In the genomic region with DNA sequence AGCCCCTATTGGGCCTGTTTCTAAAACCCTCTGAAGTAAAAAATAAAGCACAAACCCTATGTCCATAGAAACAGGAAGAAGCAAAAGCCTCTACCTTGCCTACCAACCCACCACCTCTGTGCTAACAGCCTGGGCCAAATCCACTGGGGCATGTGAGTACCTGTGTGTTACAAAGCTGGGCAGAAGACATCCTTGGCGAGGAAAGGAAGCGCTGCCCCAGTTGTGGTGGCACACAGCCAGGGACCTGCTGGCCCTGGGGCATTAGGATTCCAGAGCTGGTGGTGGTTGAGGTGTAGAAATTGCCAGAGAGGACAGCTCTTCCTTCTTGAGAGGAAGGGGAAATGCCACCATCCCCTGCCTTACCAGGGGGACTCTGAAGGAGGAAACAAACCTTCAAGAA, we compare ENCODE assay signal across 11 cellular contexts. TPM values are rescaled to one million over a fixed set of nuclear protein-coding genes. Genes with fewer than 3 reads are reported as not detected.
DNase-seq lines count a peak whose midpoint lies in the region; ATAC-seq and TF ChIP-seq lines count a peak whose summit lies in the region.
"Had no signal": no experiment of that assay in that cellular context is flagged by ENCODE, and none has a peak within 500 bp of the region (broad histone marks: within the 10 kb centered on the region; RNA-seq: fewer than 3 reads in every experiment).

No MANE protein-coding gene starts in this region.

- DNase-seq in CD14-positive monocyte (ENCODE audit: low spot score) (no peak), OCI-LY7 (ENCODE audit: low spot score) (peak; percentile 22), dorsolateral prefrontal cortex (no peak), GM03348 (ENCODE audit: low spot score) (no peak), HUDEP-2 (lab: John Stamatoyannopoulos, UW; ENCODE audit: unreplicated experiment in 76 of 76) (no peak)
- no peak for DNase-seq in natural killer cell treated with Interleukin-12 subunit alpha and Interleukin-12 subunit beta and Interleukin-15 and Interleukin-18, amount 100 ng/mL, for 72 hours (ENCODE audit: low spot score)
- DNase-seq in activated CD4-positive, alpha-beta T cell treated with anti-CD3 and anti-CD28 coated beads for 1 hour = no peak

- H2AFZ ChIP-seq in OCI-LY7 (ENCODE audit: low read length) = peak overlapping the region; percentile 60; the same call in 1 of the 2 replicates
- H2AFZ ChIP-seq: parathyroid adenoma had no signal

- peaks cover 0 to 2% (median 0%) of the 10 kb centered on the region in 3 donors for H3K27me3 Mint-ChIP-seq in CD14-positive monocyte (ENCODE audit: low read depth in 3 of 3)
- no peaks in the 10 kb centered on the region for H3K27me3 Mint-ChIP-seq in natural killer cell treated with Interleukin-12 subunit alpha and Interleukin-12 subunit beta and Interleukin-15 and Interleukin-18, amount 100 ng/mL, for 72 hours

- H3K27ac Mint-ChIP-seq in CD14-positive monocyte = peak overlapping the region; percentile 89 to 97 (median 95)
- peak overlapping the region; percentile 79 to 93 for H3K27ac Mint-ChIP-seq in natural killer cell treated with Interleukin-12 subunit alpha and Interleukin-12 subunit beta and Interleukin-15 and Interleukin-18, amount 100 ng/mL, for 72 hours

- H3K4me3 Mint-ChIP-seq in CD14-positive monocyte = no peak overlapping the region
- H3K4me3 Mint-ChIP-seq in natural killer cell treated with Interleukin-12 subunit alpha and Interleukin-12 subunit beta and Interleukin-15 and Interleukin-18, amount 100 ng/mL, for 72 hours = peak overlapping the region; percentile 86

- H3K4me1 Mint-ChIP-seq in CD14-positive monocyte = peaks cover 57% of the 10 kb centered on the region
- peaks cover 57 to 60% of the 10 kb centered on the region in 2 donors for H3K4me1 Mint-ChIP-seq in natural killer cell treated with Interleukin-12 subunit alpha and Interleukin-12 subunit beta and Interleukin-15 and Interleukin-18, amount 100 ng/mL, for 72 hours (ENCODE audit: low read depth in 2 of 2)

- no peaks in the 10 kb centered on the region for H3K27me3 ChIP-seq in dorsolateral prefrontal cortex

- H3K27ac ChIP-seq in OCI-LY7 (ENCODE audit: low read depth, low read length, poor library complexity, severe bottlenecking) (peak overlapping the region; percentile 46), dorsolateral prefrontal cortex (peak overlapping the region in 57 of 59 donors; percentile 20 to 97 (median 93))
- H3K27ac ChIP-seq: KMS-11, parathyroid adenoma had no signal

- no TSS peak for BruUV-seq in OCI-LY7 (replicated peaks; lab: Mats Ljungman, UMichigan)

- ATAC-seq in natural killer cell treated with Interleukin-12 subunit alpha and Interleukin-12 subunit beta and Interleukin-15 and Interleukin-18, amount 100 ng/mL, for 72 hours = no peak
- no peak for ATAC-seq in GM18873 (IDR thresholded peaks at IDR 0.05; ENCODE audit: low FRiP score, unreplicated experiment)

- no peaks in the 10 kb centered on the region for H3K36me3 ChIP-seq in OCI-LY7 (ENCODE audit: insufficient read depth, low read length)

- peaks cover 0 to 2% (median 0%) of the 10 kb centered on the region in 7 donors for H3K9me3 Mint-ChIP-seq in CD14-positive monocyte
- no peaks in the 10 kb centered on the region for H3K9me3 Mint-ChIP-seq in natural killer cell treated with Interleukin-12 subunit alpha and Interleukin-12 subunit beta and Interleukin-15 and Interleukin-18, amount 100 ng/mL, for 72 hours
- H3K9me3 Mint-ChIP-seq: activated T-helper 2 cell treated with anti-CD3 and anti-CD28 coated beads, Interferon-gamma antibody, Interleukin-2, Interleukin-4, amounts not matched to agents 10 μg/mL and 5 μg/mL and 100 μg/mL, durations not matched to agents 14 hours and 24 hours and 36 hours had no signal

- intact Hi-C loops in CD14-positive monocyte (cut with micrococcal nuclease) (no loop called here), OCI-LY7 (cut with micrococcal nuclease; ENCODE audit: unreplicated experiment) (no loop called here), dorsolateral prefrontal cortex (cut with DNase I) (loop anchor here in 1 of 2 donors (1.0 kb wide), 1 partner anchor 63 kb away; no protein-coding TSS in a partner anchor)

- H3K4me2 ChIP-seq in OCI-LY7 (ENCODE audit: low read length) = peak overlapping the region; percentile 75

- H3K4me3 ChIP-seq in OCI-LY7 (ENCODE audit: low read depth, low read length, poor library complexity, severe bottlenecking) (no peak overlapping the region), dorsolateral prefrontal cortex (peak overlapping the region in 5 of 59 donors; percentile 45 to 84 (median 69))

- CTCF ChIA-PET in OCI-LY7 (lab: Charles Lee; ENCODE audit: unreplicated experiment) = interaction anchor here (1.0 to 2.1 kb wide), 2 partner anchors 26 to 30 kb away, joined by 3 to 11 read pairs; a partner anchor contains a TSS

- H4K20me1 ChIP-seq in OCI-LY7 (ENCODE audit: insufficient read depth, low read length) = no peaks in the 10 kb centered on the region

- peaks cover 4 to 8% of the 10 kb centered on the region in 2 donors for H3K36me3 Mint-ChIP-seq in CD14-positive monocyte
- H3K36me3 Mint-ChIP-seq in natural killer cell treated with Interleukin-12 subunit alpha and Interleukin-12 subunit beta and Interleukin-15 and Interleukin-18, amount 100 ng/mL, for 72 hours = no peaks in the 10 kb centered on the region

- TF ChIP-seq CTCF in CD14-positive monocyte (IDR thresholded peaks at IDR 0.05) = no peak
- TF ChIP-seq CTCF in OCI-LY7 (conservative IDR thresholded peaks at IDR 0.05; ENCODE audit: low read length) = no peak
- TF ChIP-seq CTCF in dorsolateral prefrontal cortex (IDR thresholded peaks at IDR 0.05 in 54 of 56, conservative IDR thresholded peaks at IDR 0.05 in 2 of 56; ENCODE audit: low read depth in 1 of 56, partially characterized antibody in 56 of 56) = no peak

- no peaks in the 10 kb centered on the region for H3K79me2 ChIP-seq in OCI-LY7 (ENCODE audit: insufficient read depth, low read depth, low read length)

- peaks cover 39% of the 10 kb centered on the region for H3K4me1 ChIP-seq in OCI-LY7 (ENCODE audit: insufficient read depth, low read length, poor library complexity, severe bottlenecking)

- no peaks in the 10 kb centered on the region for H3K9me2 ChIP-seq in OCI-LY7 (ENCODE audit: insufficient read depth, low read length)

- H3K9me3 ChIP-seq in OCI-LY7 (ENCODE audit: low read length) = no peaks in the 10 kb centered on the region

- POLR2A ChIA-PET in OCI-LY7 (lab: Charles Lee) = interaction anchor here (0.6 to 2.9 kb wide), 8 partner anchors 10 to 844 kb away, joined by 3 to 8 read pairs (median 4); no protein-coding TSS in a partner anchor

RNA-seq across cellular contexts. Expression of a gene that starts 30.0 kb away (rescaled TPM):
- polyA plus RNA-seq in CD14-positive monocyte = 10 to 100 TPM in 1 of 2 donors, 1 to 10 TPM in 1; 6.3 to 11.0 TPM
- 124 and 131 TPM in 2 replicates for total RNA-seq in OCI-LY7 (2014; rRNA removed; shearing (Covaris generic))
- 128 and 143 TPM in 2 replicates for total RNA-seq in OCI-LY7 (2022)
- total RNA-seq in dorsolateral prefrontal cortex = 100 to 1,000 TPM in 118 of 120 experiments, 10 to 100 TPM in 2; 93.9 to 275 (median 143) TPM
- total RNA-seq in natural killer cell treated with Interleukin-12 subunit alpha and Interleukin-12 subunit beta and Interleukin-15 and Interleukin-18, amount 100 ng/mL, for 72 hours = 10 to 100 TPM; 56.7 to 60.9 TPM
